ENCODE assay signal across 20 cellular contexts in the genomic region with DNA sequence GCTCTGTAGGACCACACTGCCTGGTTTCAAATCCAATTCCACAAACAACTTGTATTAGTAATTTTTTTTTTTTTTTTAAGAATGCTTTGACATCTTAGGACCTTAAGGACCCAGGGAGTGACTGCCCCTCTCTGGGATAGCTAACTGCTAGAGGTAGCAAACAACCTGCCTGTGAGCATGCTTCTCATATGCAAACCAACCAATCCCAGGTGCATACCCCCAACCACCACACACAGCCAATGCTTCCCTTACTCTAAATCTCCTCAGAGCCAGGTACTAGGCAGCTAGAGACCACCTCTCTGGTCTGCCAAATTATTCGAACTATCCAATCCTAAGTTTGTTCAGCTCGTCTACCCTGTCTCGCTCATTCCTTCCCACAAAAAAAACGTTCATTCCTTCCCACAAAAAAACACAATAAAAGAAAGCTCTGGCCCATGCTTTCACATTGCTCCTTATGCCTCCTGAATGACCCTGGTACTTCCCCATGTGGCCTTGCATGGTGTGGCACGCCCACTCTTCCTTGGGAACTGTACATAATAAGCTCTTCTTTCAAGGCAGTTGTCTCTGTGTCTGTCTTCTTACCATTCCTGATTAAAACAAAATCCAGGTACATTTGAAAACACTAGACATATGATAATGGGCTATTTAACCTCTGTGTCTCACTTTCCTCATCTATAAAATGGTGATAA. TPM values are rescaled to one million over a fixed set of nuclear protein-coding genes. Genes with fewer than 3 reads are reported as not detected.
DNase-seq lines count a peak whose midpoint lies in the region; ATAC-seq, FAIRE-seq and TF ChIP-seq lines count a peak whose summit lies in the region.
"Had no signal": no experiment of that assay in that cellular context is flagged by ENCODE, and none has a peak within 500 bp of the region (broad histone marks: within the 10 kb centered on the region; RNA-seq: fewer than 3 reads in every experiment).

No MANE protein-coding gene starts in this region.

- POLR2A ChIA-PET in GM12878 (lab: Charles Lee): interaction anchor here (0.6 kb wide), 1 partner anchor 104 kb away, joined by 3 read pairs; no protein-coding TSS in a partner anchor
- POLR2A ChIA-PET in activated CD4-positive, alpha-beta memory T cell treated with anti-CD3 and anti-CD28 coated beads for 36 hours (lab: Charles Lee): interaction anchor here (0.6 kb wide), 1 partner anchor 180 kb away, joined by 3 read pairs; a partner anchor contains a TSS

- H3K4me2 ChIP-seq in GM12878 (ENCODE audit: control insufficient read depth, insufficient read depth): no peak overlapping the region
- H3K4me2 ChIP-seq in mesendoderm (ENCODE audit: low read length): no peak overlapping the region
- H3K4me2 ChIP-seq: hepatocyte had no signal

- H3K4me1 ChIP-seq in HUES6 (ENCODE audit: control insufficient read depth, insufficient read depth, low read length) (peaks cover 11% of the 10 kb centered on the region), GM12878 (ENCODE audit: control insufficient read depth, insufficient read depth, low read length) (no peaks in the 10 kb centered on the region), mesendoderm (ENCODE audit: control insufficient read depth, low read depth, low read length) (peaks cover 2% of the 10 kb centered on the region)
- H3K4me1 ChIP-seq: uterus had no signal

- H4K20me1 ChIP-seq in GM12878 (ENCODE audit: control insufficient read depth, insufficient read depth): no peaks in the 10 kb centered on the region

- H2BK15ac ChIP-seq in mesendoderm (replicated peaks; ENCODE audit: low read depth): no peak overlapping the region

- in situ Hi-C loops in GM12878 (cut with MboI): no loop called here

- H3K27me3 Mint-ChIP-seq in activated CD4-positive, alpha-beta memory T cell treated with anti-CD3 and anti-CD28 coated beads for 36 hours: no peaks in the 10 kb centered on the region
- H3K27me3 Mint-ChIP-seq: effector memory CD8-positive, alpha-beta T cell; stimulated activated naive CD8-positive, alpha-beta T cell treated with anti-CD3 and anti-CD28 coated beads, Interleukin-15, Interleukin-2, amounts not matched to agents 100 ng/mL and 50 ng/mL, for 24 hours; T-cell had no signal

- WGBS in GM12878 (ENCODE audit: insufficient coverage, insufficient replicate concordance, low lambda C conversion rate, missing lambda C conversion rate): 53% methylated on average over 5 of the region's 5 CpGs
- no CpG with 5 or more reads among the region's 5 CpGs for WGBS in mesendoderm (ENCODE audit: extremely low coverage, insufficient coverage, low lambda C conversion rate)

- CTCF ChIA-PET in GM12878 (lab: Yijun Ruan, JAX): interaction anchor here (0.6 to 1.4 kb wide), 4 partner anchors 9 to 134 kb away, joined by 3 to 4 read pairs (median 3); no protein-coding TSS in a partner anchor
- CTCF ChIA-PET in activated CD4-positive, alpha-beta memory T cell treated with anti-CD3 and anti-CD28 coated beads for 36 hours (lab: Charles Lee): no interaction called here

- H3K18ac ChIP-seq in mesendoderm (ENCODE audit: low read length): no peak overlapping the region

- no peak overlapping the region for H3K4me3 Mint-ChIP-seq in activated CD4-positive, alpha-beta memory T cell treated with anti-CD3 and anti-CD28 coated beads for 36 hours
- H3K4me3 Mint-ChIP-seq: CD8-positive, alpha-beta T cell; effector memory CD8-positive, alpha-beta T cell; stimulated activated naive CD8-positive, alpha-beta T cell treated with anti-CD3 and anti-CD28 coated beads, Interleukin-15, Interleukin-2, amounts not matched to agents 100 ng/mL and 50 ng/mL, for 24 hours; T-cell had no signal

- H4K8ac ChIP-seq in mesendoderm (ENCODE audit: low read depth, low read length): no peak overlapping the region

- peak; percentile 64 for FAIRE-seq in GM12878 (lab: Jason Lieb, UNC)

- TF ChIP-seq RAD21 in GM12878 (IDR thresholded peaks at IDR 0.05; ENCODE audit: insufficient read depth, low read depth, low read length): no peak

- H3K36me3 ChIP-seq in HUES6 (ENCODE audit: control insufficient read depth, insufficient read depth, low read length) (peaks cover 10% of the 10 kb centered on the region; the same call in 1 of the 2 replicates), GM12878 (ENCODE audit: control insufficient read depth in 2 of 2, insufficient read depth in 2 of 2, low read length in 1 of 2) (no peaks in the 10 kb centered on the region), mesendoderm (ENCODE audit: control insufficient read depth, insufficient read depth, low read length) (no peaks in the 10 kb centered on the region)
- H3K36me3 ChIP-seq: neutrophil, uterus had no signal

- no peak overlapping the region for H2BK5ac ChIP-seq in mesendoderm (ENCODE audit: low read length)

- no peak overlapping the region for H3K23ac ChIP-seq in mesendoderm (ENCODE audit: low read length)

- no peaks in the 10 kb centered on the region for H3K9me3 Mint-ChIP-seq in activated CD4-positive, alpha-beta memory T cell treated with anti-CD3 and anti-CD28 coated beads for 36 hours
- H3K9me3 Mint-ChIP-seq: CD8-positive, alpha-beta T cell; effector memory CD8-positive, alpha-beta T cell; stimulated activated naive CD8-positive, alpha-beta T cell treated with anti-CD3 and anti-CD28 coated beads, Interleukin-15, Interleukin-2, amounts not matched to agents 100 ng/mL and 50 ng/mL, for 24 hours; T-cell had no signal

- H3K4me3 ChIP-seq in HUES6 (ENCODE audit: low read depth, low read length): peak overlapping the region; percentile 34; the same call in 1 of the 2 replicates
- no peak overlapping the region for H3K4me3 ChIP-seq in GM12878
- H3K4me3 ChIP-seq in mesendoderm (ENCODE audit: low read length): no peak overlapping the region
- H3K4me3 ChIP-seq: hepatocyte, uterus had no signal

- H2BK120ac ChIP-seq in mesendoderm (ENCODE audit: low read depth, low read length): no peak overlapping the region

- no peaks in the 10 kb centered on the region for H3K79me1 ChIP-seq in mesendoderm (ENCODE audit: low read length)

- H3K9me3 ChIP-seq in HUES6 (ENCODE audit: control insufficient read depth, insufficient read depth, low read depth, low read length) (no peaks in the 10 kb centered on the region), GM12878 (replicated peaks; ENCODE audit: control insufficient read depth, insufficient read depth, low read length) (no peaks in the 10 kb centered on the region)
- H3K9me3 ChIP-seq: neutrophil, uterus had no signal

- peak; percentile 31 for DNase-seq in ELF-1 (ENCODE audit: low read depth, low spot score)
- no peak for DNase-seq in GM12878 (ENCODE audit: low read depth, low spot score)
- peak; percentile 22 for DNase-seq in mesendoderm
- no peak for DNase-seq in activated CD4-positive, alpha-beta memory T cell treated with anti-CD3 and anti-CD28 coated beads for 36 hours
- no peak for DNase-seq in cardiac septum (ENCODE audit: low spot score)
- no peak for DNase-seq in DMS79 (lab: John Stamatoyannopoulos, UW)
- DNase-seq: activated effector memory CD4-positive, alpha-beta T cell treated with anti-CD3 and anti-CD28 coated beads, Interleukin-2, amount 50 U/mL, for 16 hours; CD8-positive, alpha-beta T cell; effector memory CD8-positive, alpha-beta T cell; NCI-H1417; NK-92 treated with Interleukin-12 subunit alpha and Interleukin-12 subunit beta, amount 100 ng/mL, for 24 hours; RPMI8226; stimulated activated CD4-positive, alpha-beta T cell treated with anti-CD3 and anti-CD28 coated beads, Interleukin-15, amount 100 ng/mL, for 24 hours; T-cell; uterus had no signal

- H3K27ac ChIP-seq in HUES6 (ENCODE audit: low read depth, low read length) (no peak overlapping the region), GM12878 (ENCODE audit: control insufficient read depth, insufficient read depth) (no peak overlapping the region), mesendoderm (ENCODE audit: low read depth, low read length) (no peak overlapping the region)
- H3K27ac ChIP-seq: hepatocyte, neutrophil, uterus had no signal

- intact Hi-C loops in GM12878 (cut with micrococcal nuclease; ENCODE audit: unreplicated experiment): no loop called here
- intact Hi-C loops in activated CD4-positive, alpha-beta memory T cell treated with anti-CD3 and anti-CD28 coated beads for 36 hours (cut with micrococcal nuclease): no loop called here
- intact Hi-C loops in cardiac septum (cut with DNase I): no loop called here

- H3K56ac ChIP-seq in mesendoderm (ENCODE audit: low read length): no peak overlapping the region

- ATAC-seq in GM12878 (no peak), HG02678 (IDR thresholded peaks at IDR 0.05; ENCODE audit: unreplicated experiment) (no peak)
- ATAC-seq: CD8-positive, alpha-beta T cell; effector memory CD8-positive, alpha-beta T cell; T-cell had no signal

- no peak overlapping the region for H2AK5ac ChIP-seq in mesendoderm (ENCODE audit: low read length)

- no peak for TF ChIP-seq POLR2A in GM12878 (IDR thresholded peaks at IDR 0.05; ENCODE audit: low read depth, low read length)

- H3K27me3 ChIP-seq in HUES6 (ENCODE audit: control insufficient read depth, insufficient read depth, low read length): peaks cover under 1% of the 10 kb centered on the region; the same call in 1 of the 2 replicates
- no peaks in the 10 kb centered on the region for H3K27me3 ChIP-seq in GM12878 (replicated peaks in 1 of 2; ENCODE audit: control insufficient read depth in 2 of 2, insufficient read depth in 2 of 2, low read length in 1 of 2)
- no peaks in the 10 kb centered on the region for H3K27me3 ChIP-seq in mesendoderm (ENCODE audit: insufficient read depth, low read length, poor library complexity)
- H3K27me3 ChIP-seq: hepatocyte, neutrophil, uterus had no signal

- peaks cover 34% of the 10 kb centered on the region for H3K4me1 Mint-ChIP-seq in activated CD4-positive, alpha-beta memory T cell treated with anti-CD3 and anti-CD28 coated beads for 36 hours (ENCODE audit: low read depth)

- H3K79me2 ChIP-seq in GM12878 (ENCODE audit: control insufficient read depth, insufficient read depth, low read length) (no peaks in the 10 kb centered on the region), mesendoderm (ENCODE audit: control insufficient read depth, insufficient read depth, low read length) (no peaks in the 10 kb centered on the region)

- no peak overlapping the region for H3K4ac ChIP-seq in mesendoderm (ENCODE audit: low read depth, low read length)

- RAD21 ChIA-PET in GM12878 (lab: Charles Lee; ENCODE audit: unreplicated experiment): interaction anchor here (0.6 kb wide), 1 partner anchor 17 kb away, joined by 4 read pairs; no protein-coding TSS in a partner anchor

- SMC1A ChIA-PET in GM12878 (lab: Charles Lee; ENCODE audit: uncharacterized antibody, unreplicated experiment): no interaction called here

- H3K27ac Mint-ChIP-seq in activated CD4-positive, alpha-beta memory T cell treated with anti-CD3 and anti-CD28 coated beads for 36 hours: no peak overlapping the region
- H3K27ac Mint-ChIP-seq: CD8-positive, alpha-beta T cell; stimulated activated naive CD8-positive, alpha-beta T cell treated with anti-CD3 and anti-CD28 coated beads, Interleukin-15, Interleukin-2, amounts not matched to agents 100 ng/mL and 50 ng/mL, for 24 hours; T-cell had no signal

- H3K9ac ChIP-seq in HUES6 (ENCODE audit: low read length) (no peak overlapping the region), GM12878 (ENCODE audit: control insufficient read depth, insufficient read depth, low read length) (no peak overlapping the region), mesendoderm (ENCODE audit: low read length) (no peak overlapping the region)

- TF ChIP-seq EP300 in GM12878 (IDR thresholded peaks at IDR 0.05; ENCODE audit: borderline replicate concordance in 1 of 2, control insufficient read depth in 1 of 2, low read depth in 2 of 2, low read length in 2 of 2): no peak

- no TSS peak for BruUV-seq in GM12878 (replicated peaks; lab: Mats Ljungman, UMichigan)

- peaks cover 10% of the 10 kb centered on the region for H3K36me3 Mint-ChIP-seq in activated CD4-positive, alpha-beta memory T cell treated with anti-CD3 and anti-CD28 coated beads for 36 hours

- TF ChIP-seq CTCF in GM12878 (IDR thresholded peaks at IDR 0.05 in 2 of 3, conservative IDR thresholded peaks at IDR 0.05 in 1 of 3; ENCODE audit: control insufficient read depth in 2 of 3, extremely low read depth in 1 of 3, insufficient read depth in 1 of 3, low read depth in 3 of 3, low read length in 3 of 3): no peak

- no peak overlapping the region for H2AFZ ChIP-seq in GM12878 (ENCODE audit: control insufficient read depth, low read depth, low read length)
- H2AFZ ChIP-seq: hepatocyte had no signal

- no peak overlapping the region for H4K5ac ChIP-seq in mesendoderm (ENCODE audit: low read length)

RNA-seq across cellular contexts. Expression of a gene that starts 6.4 kb away (rescaled TPM):
- total RNA-seq in GM12878 (2013; cell fraction: nucleolus; rRNA removed): 8.0 and 8.3 TPM in 2 replicates
- total RNA-seq in GM12878 (2014; rRNA removed): 2.6 and 3.1 TPM in 2 replicates
- 2.0 and 2.2 TPM in 2 replicates for total RNA-seq in GM12878 (2014; rRNA removed; fragmentation: Illumina TruSeq; extraction: Trizol)
- total RNA-seq in GM12878 (2021): 1.6 and 1.7 TPM in 2 replicates
- polyA plus RNA-seq in GM12878 (2011; ENCODE audit: low read depth): 0.54 TPM
- 2.9 and 4.1 TPM in 2 replicates for polyA plus RNA-seq in GM12878 (2011; rRNA removed)
- 1.3 and 1.5 TPM in 2 replicates for polyA plus RNA-seq in GM12878 (2011; cell fraction: cytosol; rRNA removed)
- 2.5 and 2.8 TPM in 2 replicates for polyA plus RNA-seq in GM12878 (2011; cell fraction: nucleus; rRNA removed)
- polyA plus RNA-seq in GM12878 (2012): 0.62 and 0.98 TPM in 2 replicates
- 1.8 and 1.9 TPM in 2 replicates for polyA plus RNA-seq in GM12878 (2014; fragmentation: Illumina TruSeq; extraction: Trizol)
- polyA plus RNA-seq in GM12878 (2014; fragmentation: Nextera tagmentation; extraction: Ambion mirVana): under 1 TPM; 0.76 to 0.88 TPM
- 1.4 and 2.2 TPM in 2 replicates for polyA plus RNA-seq in GM12878 (2014; rRNA removed)
- polyA plus RNA-seq in GM12878 (2016; fragmentation: Nextera tagmentation; extraction: Ambion mirVana): 1 to 10 TPM; 2.7 TPM
- polyA minus RNA-seq in GM12878 (2011; rRNA and poly(A)+ RNA removed): 1.8 and 2.9 TPM in 2 replicates
- polyA minus RNA-seq in GM12878 (2011; cell fraction: cytosol; rRNA and poly(A)+ RNA removed): 0.94 and 1.4 TPM in 2 replicates
- 2.1 and 3.2 TPM in 2 replicates for polyA minus RNA-seq in GM12878 (2011; cell fraction: nucleus; rRNA and poly(A)+ RNA removed)
- 6.2 TPM for polyA plus RNA-seq in mesendoderm (2013, experiment 1 of 2)
- polyA plus RNA-seq in mesendoderm (2013, experiment 2 of 2): 6.3 TPM
- total RNA-seq in activated CD4-positive, alpha-beta memory T cell treated with anti-CD3 and anti-CD28 coated beads for 36 hours: 1 to 10 TPM; 7.8 to 8.9 TPM
- 4.1 TPM for total RNA-seq in cardiac septum

RNA-seq across cellular contexts. Expression of a gene that starts 6.4 kb away (rescaled TPM):
- total RNA-seq in GM12878 (2013; cell fraction: nucleolus; rRNA removed): 2.8 TPM in 2 replicates
- total RNA-seq in GM12878 (2014; rRNA removed): 2.9 and 4.5 TPM in 2 replicates
- 12.5 and 13.0 TPM in 2 replicates for total RNA-seq in GM12878 (2014; rRNA removed; fragmentation: Illumina TruSeq; extraction: Trizol)
- 14.3 and 15.4 TPM in 2 replicates for total RNA-seq in GM12878 (2021)
- 2.7 TPM for polyA plus RNA-seq in GM12878 (2011; ENCODE audit: low read depth)
- 14.6 and 29.1 TPM in 2 replicates for polyA plus RNA-seq in GM12878 (2011; rRNA removed)
- 3.2 and 4.5 TPM in 2 replicates for polyA plus RNA-seq in GM12878 (2011; cell fraction: cytosol; rRNA removed)
- 2.4 and 2.8 TPM in 2 replicates for polyA plus RNA-seq in GM12878 (2011; cell fraction: nucleus; rRNA removed)
- polyA plus RNA-seq in GM12878 (2012): 10.3 and 12.4 TPM in 2 replicates
- polyA plus RNA-seq in GM12878 (2014; fragmentation: Illumina TruSeq; extraction: Trizol): 9.4 and 10.9 TPM in 2 replicates
- polyA plus RNA-seq in GM12878 (2014; fragmentation: Nextera tagmentation; extraction: Ambion mirVana): 10 to 100 TPM; 38.0 to 41.9 TPM
- 5.6 and 6.3 TPM in 2 replicates for polyA plus RNA-seq in GM12878 (2014; rRNA removed)
- polyA plus RNA-seq in GM12878 (2016; fragmentation: Nextera tagmentation; extraction: Ambion mirVana): 10 to 100 TPM; 40.0 to 44.3 TPM
- 1.9 and 2.2 TPM in 2 replicates for polyA minus RNA-seq in GM12878 (2011; rRNA and poly(A)+ RNA removed)
- 0.52 and 1.1 TPM in 2 replicates for polyA minus RNA-seq in GM12878 (2011; cell fraction: cytosol; rRNA and poly(A)+ RNA removed)
- polyA minus RNA-seq in GM12878 (2011; cell fraction: nucleus; rRNA and poly(A)+ RNA removed): 0.48 and 0.57 TPM in 2 replicates
- 21.3 TPM for polyA plus RNA-seq in mesendoderm (2013, experiment 1 of 2)
- polyA plus RNA-seq in mesendoderm (2013, experiment 2 of 2): 20.4 TPM
- 10 to 100 TPM; 28.4 to 30.8 TPM for total RNA-seq in activated CD4-positive, alpha-beta memory T cell treated with anti-CD3 and anti-CD28 coated beads for 36 hours
- 20.5 TPM for total RNA-seq in cardiac septum

Comparison
In these comparisons a context has a peak if more than half of its experiments do, and no peak if none do; other contexts are left out.
1. DNase-seq: peak in ELF-1 (single experiment) and mesendoderm (single experiment); none in GM12878 (single experiment), activated CD4-positive, alpha-beta memory T cell treated with anti-CD3 and anti-CD28 coated beads for 36 hours (single experiment), cardiac septum (single experiment) and DMS79 (single experiment).